16 cellular contexts compared by ENCODE assay signal in the genomic region with DNA sequence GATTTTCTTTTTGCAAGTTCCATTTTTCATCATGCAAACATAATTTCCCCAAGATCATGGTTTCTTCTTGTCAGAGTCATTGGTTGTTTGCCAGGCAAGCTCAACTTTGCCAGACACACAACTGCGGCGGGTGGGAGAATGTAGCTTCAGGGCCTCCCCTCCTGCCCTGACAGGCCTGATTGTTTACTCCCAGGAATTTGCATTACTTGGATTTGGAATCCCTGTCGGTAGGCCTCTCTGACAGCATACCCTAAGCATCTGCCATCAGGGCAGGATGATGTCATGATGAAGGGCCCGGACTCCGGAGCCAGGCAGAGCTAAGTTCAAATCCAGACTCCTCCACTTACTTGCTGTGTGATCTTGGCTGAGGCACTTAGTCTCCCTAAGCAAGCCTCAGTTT. TPM values are rescaled to one million over a fixed set of nuclear protein-coding genes. Genes with fewer than 3 reads are reported as not detected.
DNase-seq lines count a peak whose midpoint lies in the region; ATAC-seq, FAIRE-seq and TF ChIP-seq lines count a peak whose summit lies in the region.
"Had no signal": no experiment of that assay in that cellular context is flagged by ENCODE, and none has a peak within 500 bp of the region (broad histone marks: within the 10 kb centered on the region; RNA-seq: fewer than 3 reads in every experiment).

No MANE protein-coding gene starts in this region.

- FAIRE-seq in HepG2 (lab: Jason Lieb, UNC), result no peak

- no peak for TF ChIP-seq RAD21 in HepG2 (CRISPR knock-in tag; IDR thresholded peaks at IDR 0.05)

- H3K4me1 ChIP-seq in HepG2 (ENCODE audit: insufficient read depth, low read length), result peaks cover 17% of the 10 kb centered on the region
- peaks cover 3% of the 10 kb centered on the region for H3K4me1 ChIP-seq in colonic mucosa
- H3K4me1 ChIP-seq: BE2C had no signal

- H3K4me2 ChIP-seq in HepG2 (ENCODE audit: low read depth, low read length), result no peak overlapping the region
- H3K4me2 ChIP-seq: KMS-11 had no signal

- TF ChIP-seq POLR2A in HepG2 (IDR thresholded peaks at IDR 0.05; ENCODE audit: insufficient read depth in 1 of 2, low read depth in 2 of 2, low read length in 2 of 2), result no peak

- no peak for ATAC-seq in HepG2
- no peak for ATAC-seq in stimulated activated naive CD8-positive, alpha-beta T cell treated with anti-CD3 and anti-CD28 coated beads, Interleukin-15, Interleukin-2, amounts not matched to agents 100 U/mL and 50 U/mL, for 24 hours

- in situ Hi-C loops in HepG2 (cut with HindIII; ENCODE audit: extremely low pct_ligation_motif_present, low pct_unique_long_range_greater_than_20kb), result no loop called here

- 5% methylated on average over 5 of the region's 5 CpGs for WGBS in HepG2 (ENCODE audit: low lambda C conversion rate)

- H3K36me3 ChIP-seq in HepG2 (replicated peaks in 1 of 2; ENCODE audit: control insufficient read depth in 1 of 2, insufficient read depth in 2 of 2, low read length in 2 of 2) (no peaks in the 10 kb centered on the region), colonic mucosa (no peaks in the 10 kb centered on the region)
- H3K36me3 ChIP-seq: BE2C, ovary had no signal

- H3K9me3 ChIP-seq in HepG2 (ENCODE audit: low read length), result no peaks in the 10 kb centered on the region
- no peaks in the 10 kb centered on the region for H3K9me3 ChIP-seq in colonic mucosa
- H3K9me3 ChIP-seq: BE2C, ovary had no signal

- TF ChIP-seq EP300 in HepG2 (IDR thresholded peaks at IDR 0.05; ENCODE audit: low read depth in 2 of 2, low read length in 2 of 2) (no peak), HepG2 (CRISPR knock-in tag; IDR thresholded peaks at IDR 0.05; ENCODE audit: borderline replicate concordance) (no peak)

- peak; percentile 86 for DNase-seq in AG09319 (ENCODE audit: extremely low read depth, low read depth)
- peak; percentile 93 for DNase-seq in M059J (ENCODE audit: low read depth)
- peak; percentile 47 to 81 for DNase-seq in cardiac fibroblast (ENCODE audit: low read depth in 2 of 2)
- DNase-seq in HepG2 (ENCODE audit: low spot score), result peak; percentile 40
- DNase-seq in stimulated activated naive CD8-positive, alpha-beta T cell treated with anti-CD3 and anti-CD28 coated beads, Interleukin-15, Interleukin-2, amounts not matched to agents 100 U/mL and 50 U/mL, for 24 hours, result no peak
- no peak for DNase-seq in colonic mucosa
- no peak for DNase-seq in activated gamma-delta T cell treated with Interleukin-2 at 50 U/mL for 16 hours
- no peak for DNase-seq in stimulated activated naive CD4-positive, alpha-beta T cell treated with Interleukin-2 at 50 U/mL for 16 hours (lab: John Stamatoyannopoulos, UW)
- DNase-seq: activated CD4-positive, alpha-beta T cell treated with anti-CD3 and anti-CD28 coated beads for 1 hour; activated T-cell treated with anti-CD3 and anti-CD28 coated beads, Interleukin-2, amount 50 U/mL, for 24 hours; BE2C; effector CD4-positive, alpha-beta T cell; NCI-H2081 treated with DMSO at 0.1 percent for 48 hours; ovary; SW 1271 had no signal

- H3K9ac ChIP-seq in HepG2 (ENCODE audit: insufficient read depth, low read depth, low read length) (no peak overlapping the region), colonic mucosa (ENCODE audit: low read depth in 2 of 2, low read length in 2 of 2) (no peak overlapping the region)
- H3K9ac ChIP-seq: KMS-11 had no signal

- H3K27me3 ChIP-seq in HepG2 (ENCODE audit: control insufficient read depth in 1 of 2, insufficient read depth in 2 of 2, low read length in 2 of 2), result no peaks in the 10 kb centered on the region; a peak in 1 of 5 replicates
- H3K27me3 ChIP-seq in colonic mucosa, result no peaks in the 10 kb centered on the region
- H3K27me3 ChIP-seq: BE2C, ovary had no signal

- no peak overlapping the region for H2AFZ ChIP-seq in HepG2 (ENCODE audit: low read length)

- H4K20me1 ChIP-seq in HepG2 (ENCODE audit: insufficient read depth, low read length), result no peaks in the 10 kb centered on the region

- POLR2A ChIA-PET in HepG2 (lab: Yijun Ruan, JAX), result interaction anchor here (0.6 kb wide), 1 partner anchor 1291 kb away, joined by 3 read pairs; no protein-coding TSS in a partner anchor

- no TSS peak for BruUV-seq in HepG2 (replicated peaks; lab: Mats Ljungman, UMichigan)

- CTCF ChIA-PET in HepG2 (lab: Yijun Ruan, JAX; ENCODE audit: low intra/inter-chr PET ratio, low total read pairs), result no interaction called here

- H3K79me2 ChIP-seq in HepG2 (ENCODE audit: insufficient read depth, low read length), result no peaks in the 10 kb centered on the region

- intact Hi-C loops in HepG2 (cut with micrococcal nuclease; ENCODE audit: unreplicated experiment), result loop anchor here (1.0 kb wide), 1 partner anchor 22 kb away; the partner anchor contains the start of gene CD74
- intact Hi-C loops in colonic mucosa (cut with DNase I), result loop anchor here (10.0 kb wide), 2 partner anchors 220 to 300 kb away; no protein-coding TSS in a partner anchor

- H3K27ac ChIP-seq in HepG2 (ENCODE audit: extremely low read length, insufficient read depth, low read length) (no peak overlapping the region), colonic mucosa (no peak overlapping the region)
- H3K27ac ChIP-seq: KMS-11, ovary had no signal

- TF ChIP-seq CTCF in AG09319 (IDR thresholded peaks at IDR 0.05; ENCODE audit: low read depth, low read length) (no peak), cardiac fibroblast (IDR thresholded peaks at IDR 0.05; ENCODE audit: low read depth, low read length) (no peak), HepG2 (CRISPR knock-in tag; IDR thresholded peaks at IDR 0.05) (no peak), colonic mucosa (IDR thresholded peaks at IDR 0.05) (no peak)

- H3K4me3 ChIP-seq in cardiac fibroblast (replicated peaks in 1 of 2; ENCODE audit: low read depth in 2 of 2, low read length in 2 of 2) (no peak overlapping the region), HepG2 (replicated peaks in 1 of 3; ENCODE audit: insufficient read depth in 1 of 3, low read depth in 2 of 3, low read length in 3 of 3) (no peak overlapping the region), colonic mucosa (no peak overlapping the region)
- H3K4me3 ChIP-seq: ovary had no signal

TF ChIP-seq in HepG2, 621 proteins besides CTCF, POLR2A, EP300 and RAD21 (continues in another document):
- no peak for TF ChIP-seq CENPT (CRISPR knock-in tag; IDR thresholded peaks at IDR 0.05; ENCODE audit: low read depth)
- no peak for TF ChIP-seq ZNF441 (CRISPR knock-in tag; IDR thresholded peaks at IDR 0.05; ENCODE audit: borderline replicate concordance)
- peak; percentile 36; the same call in 1 of the 2 replicates for TF ChIP-seq ATF7 (IDR thresholded peaks at IDR 0.05)
- TF ChIP-seq ATF7 (CRISPR knock-in tag; IDR thresholded peaks at IDR 0.05), result no peak

RNA-seq across cellular contexts. Expression of gene RPS14, which starts 15.0 kb away (rescaled TPM):
- total RNA-seq in M059J (2014; rRNA removed; shearing (Covaris generic)), result 1,412 and 1,643 TPM in 2 replicates
- total RNA-seq in HepG2 (2016; rRNA removed; fragmentation: Illumina TruSeq; extraction: Trizol) (2,116 and 2,466 TPM in 2 replicates), colonic mucosa (1,000 to 10,000 TPM; 1,643 to 1,700 TPM)
- total RNA-seq in HepG2 (2016; cell fraction: cytosol; rRNA removed; fragmentation: Illumina TruSeq; extraction: Trizol; ENCODE audit: low read depth), result 3,305 and 3,520 TPM in 2 replicates
- 2,149 and 2,588 TPM in 2 replicates for total RNA-seq in HepG2 (2016; cell fraction: insoluble cytoplasmic fraction; rRNA removed; fragmentation: Illumina TruSeq; extraction: Trizol)
- 4,929 and 5,069 TPM in 2 replicates for total RNA-seq in HepG2 (2016; cell fraction: membrane; rRNA removed; fragmentation: Illumina TruSeq; extraction: Trizol)
- 644 and 721 TPM in 2 replicates for total RNA-seq in HepG2 (2016; cell fraction: nucleus; rRNA removed; fragmentation: Illumina TruSeq; extraction: Trizol)
- polyA plus RNA-seq in HepG2 (2011; rRNA removed), result 3,058 and 3,295 TPM in 2 replicates
- polyA plus RNA-seq in HepG2 (2011; cell fraction: cytosol; rRNA removed), result 6,315 and 8,239 TPM in 2 replicates
- polyA plus RNA-seq in HepG2 (2011; cell fraction: nucleus; rRNA removed), result 1,184 and 1,580 TPM in 2 replicates
- polyA plus RNA-seq in HepG2 (2012), result 3,506 and 4,895 TPM in 2 replicates
- polyA plus RNA-seq in HepG2 (2016; cell fraction: cytosol; fragmentation: Illumina TruSeq; extraction: Trizol; ENCODE audit: low read depth), result 3,347 and 3,785 TPM in 2 replicates
- polyA plus RNA-seq in HepG2 (2016; cell fraction: insoluble cytoplasmic fraction; fragmentation: Illumina TruSeq; extraction: Trizol; ENCODE audit: low read depth), result 2,246 and 2,277 TPM in 2 replicates
- 4,452 and 4,569 TPM in 2 replicates for polyA plus RNA-seq in HepG2 (2016; cell fraction: membrane; fragmentation: Illumina TruSeq; extraction: Trizol; ENCODE audit: low read depth)
- polyA plus RNA-seq in HepG2 (2016; cell fraction: nucleus; fragmentation: Illumina TruSeq; extraction: Trizol; ENCODE audit: insufficient read depth, low read depth), result 1,056 and 1,136 TPM in 2 replicates
- 795 and 1,496 TPM in 2 replicates for polyA minus RNA-seq in HepG2 (2011; rRNA and poly(A)+ RNA removed; ENCODE audit: low replicate concordance)
- polyA minus RNA-seq in HepG2 (2011; cell fraction: cytosol; rRNA and poly(A)+ RNA removed), result 375 and 432 TPM in 2 replicates
- 180 and 283 TPM in 2 replicates for polyA minus RNA-seq in HepG2 (2011; cell fraction: nucleus; rRNA and poly(A)+ RNA removed)

RNA-seq across cellular contexts. Expression of gene CD74, which starts 21.8 kb away (rescaled TPM):
- 1.8 and 6.0 TPM in 2 replicates for total RNA-seq in M059J (2014; rRNA removed; shearing (Covaris generic))
- total RNA-seq in HepG2 (2016; rRNA removed; fragmentation: Illumina TruSeq; extraction: Trizol) (30.1 and 84.4 TPM in 2 replicates), colonic mucosa (100 to 1,000 TPM; 200 to 485 TPM)
- 19.1 and 22.1 TPM in 2 replicates for total RNA-seq in HepG2 (2016; cell fraction: cytosol; rRNA removed; fragmentation: Illumina TruSeq; extraction: Trizol; ENCODE audit: low read depth)
- total RNA-seq in HepG2 (2016; cell fraction: insoluble cytoplasmic fraction; rRNA removed; fragmentation: Illumina TruSeq; extraction: Trizol), result 30.1 and 86.9 TPM in 2 replicates
- 23.8 and 31.1 TPM in 2 replicates for total RNA-seq in HepG2 (2016; cell fraction: membrane; rRNA removed; fragmentation: Illumina TruSeq; extraction: Trizol)
- total RNA-seq in HepG2 (2016; cell fraction: nucleus; rRNA removed; fragmentation: Illumina TruSeq; extraction: Trizol), result 88.0 and 96.2 TPM in 2 replicates
- 34.1 and 56.4 TPM in 2 replicates for polyA plus RNA-seq in HepG2 (2011; rRNA removed)
- 24.7 and 30.8 TPM in 2 replicates for polyA plus RNA-seq in HepG2 (2011; cell fraction: cytosol; rRNA removed)
- 26.5 and 30.9 TPM in 2 replicates for polyA plus RNA-seq in HepG2 (2011; cell fraction: nucleus; rRNA removed)
- polyA plus RNA-seq in HepG2 (2012), result 73.1 and 87.1 TPM in 2 replicates
- 44.1 and 51.7 TPM in 2 replicates for polyA plus RNA-seq in HepG2 (2016; cell fraction: cytosol; fragmentation: Illumina TruSeq; extraction: Trizol; ENCODE audit: low read depth)
- polyA plus RNA-seq in HepG2 (2016; cell fraction: insoluble cytoplasmic fraction; fragmentation: Illumina TruSeq; extraction: Trizol; ENCODE audit: low read depth), result 52.1 and 69.3 TPM in 2 replicates
- polyA plus RNA-seq in HepG2 (2016; cell fraction: membrane; fragmentation: Illumina TruSeq; extraction: Trizol; ENCODE audit: low read depth), result 51.1 and 54.1 TPM in 2 replicates
- polyA plus RNA-seq in HepG2 (2016; cell fraction: nucleus; fragmentation: Illumina TruSeq; extraction: Trizol; ENCODE audit: insufficient read depth, low read depth), result 232 and 243 TPM in 2 replicates
- 2.5 and 52.0 TPM in 2 replicates for polyA minus RNA-seq in HepG2 (2011; rRNA and poly(A)+ RNA removed; ENCODE audit: low replicate concordance)
- 21.3 and 26.3 TPM in 2 replicates for polyA minus RNA-seq in HepG2 (2011; cell fraction: cytosol; rRNA and poly(A)+ RNA removed)
- 11.5 and 16.5 TPM in 2 replicates for polyA minus RNA-seq in HepG2 (2011; cell fraction: nucleus; rRNA and poly(A)+ RNA removed)

Comparison
In these comparisons a context has a peak if more than half of its experiments do, and no peak if none do; other contexts are left out.
1. DNase-seq: peak in AG09319 (single experiment), M059J (single experiment), cardiac fibroblast (2 of 2) and HepG2 (single experiment); none in stimulated activated naive CD8-positive, alpha-beta T cell treated with anti-CD3 and anti-CD28 coated beads, Interleukin-15, Interleukin-2, amounts not matched to agents 100 U/mL and 50 U/mL, for 24 hours (single experiment), colonic mucosa (single experiment), activated gamma-delta T cell treated with Interleukin-2 at 50 U/mL for 16 hours (single experiment) and stimulated activated naive CD4-positive, alpha-beta T cell treated with Interleukin-2 at 50 U/mL for 16 hours (single experiment).